ENCODE assay signal across 8 cellular contexts in genomic region chr14:96501746-96502620, GRCh38. TPM values are rescaled to one million over a fixed set of nuclear protein-coding genes. Genes with fewer than 3 reads are reported as not detected.
DNase-seq lines count a peak whose midpoint lies in the region; ATAC-seq and TF ChIP-seq lines count a peak whose summit lies in the region.

TSS of gene PAPOLA (plus strand) at chr14:96502382. CDS start at chr14:96502593, 211 bp downstream.

- peak within 1 kb of the TSS; percentile 67 for H3K4me3 ChIP-seq in Jurkat, Clone E6-1 (ENCODE audit: low read length)
- H3K4me3 ChIP-seq in PC-9 (peak within 1 kb of the TSS; percentile 78), esophagus (ENCODE audit: low read depth in 1 of 2, low read length in 2 of 2) (peak within 1 kb of the TSS; percentile 84 to 93), muscle layer of colon (ENCODE audit: low read depth in 1 of 2, low read length in 2 of 2) (peak within 1 kb of the TSS; percentile 90 to 93)

- peak within 1 kb of the TSS; percentile 99 for H3K4me3 Mint-ChIP-seq in activated T-cell treated with anti-CD3 and anti-CD28 coated beads, Interleukin-2, amount 50 U/mL, for 24 hours

- H3K27me3 ChIP-seq in PC-9 (ENCODE audit: insufficient read depth, low read depth) = no peaks in the 10 kb centered on the region
- H3K27me3 ChIP-seq in esophagus (ENCODE audit: control insufficient read depth in 1 of 2, insufficient read depth in 2 of 2, low read length in 2 of 2) = no peaks in the 10 kb centered on the region
- H3K27me3 ChIP-seq in muscle layer of colon (ENCODE audit: control insufficient read depth in 1 of 2, insufficient read depth in 2 of 2, low read length in 2 of 2) = no peaks in the 10 kb centered on the region

- peak within 1 kb of the TSS; percentile 93 for H3K9ac ChIP-seq in muscle layer of colon (ENCODE audit: low read length)

- POLR2A ChIA-PET in PC-9 (lab: Charles Lee; ENCODE audit: unreplicated experiment) = interaction anchor here (0.6 kb wide), 1 partner anchor 14 kb away, joined by 3 read pairs; no protein-coding TSS in a partner anchor

- peaks cover 27% of the 10 kb centered on the region for H4K20me1 ChIP-seq in PC-9 (ENCODE audit: insufficient read depth)

- no peak for TF ChIP-seq CTCF in PC-9 (conservative IDR thresholded peaks at IDR 0.05)

- WGBS in esophagus, 2 donors = 0 to 1% methylated on average over 82 to 87 of the region's 87 CpGs

- H3K36me3 ChIP-seq in PC-9 (ENCODE audit: low read depth) (no peaks in the 10 kb centered on the region), esophagus (ENCODE audit: control insufficient read depth in 2 of 2, insufficient read depth in 2 of 2, low read length in 1 of 2) (no peaks in the 10 kb centered on the region), muscle layer of colon (ENCODE audit: insufficient read depth, low read length) (no peaks in the 10 kb centered on the region)

- H3K27me3 Mint-ChIP-seq in activated T-cell treated with anti-CD3 and anti-CD28 coated beads, Interleukin-2, amount 50 U/mL, for 24 hours = peaks cover 4% of the 10 kb centered on the region

- intact Hi-C loops in PC-9 (cut with micrococcal nuclease; ENCODE audit: unreplicated experiment) = loop anchor here (5.0 kb wide), 1 partner anchor 140 kb away; the partner anchor contains the start of genes ATG2B and GSKIP

- DNase-seq in DMS153 treated with DMSO at 0.1 percent for 48 hours (lab: John Stamatoyannopoulos, UW; ENCODE audit: unreplicated experiment) (peak; percentile 87), PC-9 (peak; percentile 69 to 82)
- peak; percentile 95 for DNase-seq in Jurkat, Clone E6-1 (ENCODE audit: low read depth, low spot score)
- peak; percentile 97 for DNase-seq in activated T-cell treated with anti-CD3 and anti-CD28 coated beads, Interleukin-2, amount 50 U/mL, for 24 hours
- peak; percentile 83 for DNase-seq in stimulated activated CD8-positive, alpha-beta memory T cell treated with anti-CD3 and anti-CD28 coated beads, Interleukin-7, amount 100 ng/mL, for 24 hours (ENCODE audit: low read depth)

- H3K36me3 Mint-ChIP-seq in activated T-cell treated with anti-CD3 and anti-CD28 coated beads, Interleukin-2, amount 50 U/mL, for 24 hours (ENCODE audit: low read depth) = peaks cover 53% of the 10 kb centered on the region

- no peaks in the 10 kb centered on the region for H3F3A ChIP-seq in PC-9 (ENCODE audit: insufficient read depth, low read depth)

- H3K27ac ChIP-seq in PC-9 = peak within 1 kb of the TSS; percentile 44
- H3K27ac ChIP-seq in esophagus (ENCODE audit: low read depth in 2 of 2, low read length in 1 of 2) = peak within 1 kb of the TSS; percentile 92 to 98
- H3K27ac ChIP-seq in muscle layer of colon (ENCODE audit: low read depth, low read length) = peak within 1 kb of the TSS; percentile 85

- H3K4me1 ChIP-seq in PC-9 (replicated peaks; ENCODE audit: insufficient read depth) (peaks cover 16% of the 10 kb centered on the region), esophagus (ENCODE audit: control insufficient read depth in 2 of 2, insufficient read depth in 2 of 2, low read length in 1 of 2) (peaks cover 0 to 2% of the 10 kb centered on the region in 2 donors), muscle layer of colon (ENCODE audit: insufficient read depth, low read length) (peaks cover 32% of the 10 kb centered on the region)

- CTCF ChIA-PET in PC-9 (lab: Charles Lee) = no interaction called here

- TSS peak; percentile 92 for BruUV-seq in PC-9 (replicated peaks; lab: Mats Ljungman, UMichigan)

- peaks cover 51% of the 10 kb centered on the region for H3K79me2 ChIP-seq in PC-9 (ENCODE audit: low read depth)

- peak within 1 kb of the TSS; percentile 98 for H3K27ac Mint-ChIP-seq in activated T-cell treated with anti-CD3 and anti-CD28 coated beads, Interleukin-2, amount 50 U/mL, for 24 hours

- H2AFZ ChIP-seq in PC-9 = peak within 1 kb of the TSS; percentile 87

- H3K4me1 Mint-ChIP-seq in activated T-cell treated with anti-CD3 and anti-CD28 coated beads, Interleukin-2, amount 50 U/mL, for 24 hours (ENCODE audit: low read depth) = peaks cover 43% of the 10 kb centered on the region

- ATAC-seq in GM21619 (IDR thresholded peaks at IDR 0.05; ENCODE audit: unreplicated experiment) = peak; percentile 87

- no peaks in the 10 kb centered on the region for H3K9me3 ChIP-seq in PC-9 (ENCODE audit: insufficient read depth, low read depth)
- H3K9me3 ChIP-seq in esophagus (ENCODE audit: control insufficient read depth in 2 of 2, insufficient read depth in 1 of 2, low read depth in 1 of 2, low read length in 1 of 2) = no peaks in the 10 kb centered on the region
- no peaks in the 10 kb centered on the region for H3K9me3 ChIP-seq in muscle layer of colon (ENCODE audit: low read length)

- H3K9me2 ChIP-seq in PC-9 (ENCODE audit: insufficient read depth) = no peaks in the 10 kb centered on the region

- H3K9me3 Mint-ChIP-seq in activated T-cell treated with anti-CD3 and anti-CD28 coated beads, Interleukin-2, amount 50 U/mL, for 24 hours = no peaks in the 10 kb centered on the region

- H3K4me2 ChIP-seq in PC-9 = peak within 1 kb of the TSS; percentile 77

RNA-seq across cellular contexts. Expression of gene PAPOLA, which starts in this region (rescaled TPM):
- 111 TPM for polyA plus RNA-seq in Jurkat, Clone E6-1 (2012; ENCODE audit: insufficient read depth, insufficient read length)
- total RNA-seq in PC-9 (2021) = 59.5 and 68.4 TPM in 2 replicates
- 10 to 100 TPM; 43.5 to 57.5 TPM for polyA plus RNA-seq in esophagus

Comparison
In these comparisons a context has a peak if more than half of its experiments do, and no peak if none do; other contexts are left out.
1. Peak in every context shown above with its lines: DNase-seq, ATAC-seq, H3K4me3 ChIP-seq and H3K27ac ChIP-seq.
2. H3K27ac ChIP-seq: peak in every context shown above with its lines; median percentile 95 in esophagus; 85 in muscle layer of colon; 44 in PC-9.